In the genomic region with DNA sequence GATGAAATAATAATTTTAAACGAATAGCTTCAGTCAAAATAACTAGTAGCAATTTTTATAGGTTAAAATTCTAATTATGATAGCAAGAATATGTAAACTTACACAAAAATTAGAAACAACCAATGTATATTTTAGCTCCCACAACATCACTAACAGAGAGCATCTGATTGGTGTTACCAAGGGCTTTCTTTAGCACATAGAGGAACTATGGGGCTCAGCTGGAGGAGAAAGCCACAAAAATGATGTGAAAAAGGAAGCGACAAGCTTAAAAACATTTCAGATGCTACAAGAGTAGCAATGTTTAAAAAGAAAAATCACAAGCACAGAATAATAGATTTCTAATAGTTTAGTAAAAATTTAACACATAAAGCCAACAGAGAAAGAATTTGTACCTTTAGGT, we compare ENCODE assay signal across 1 cellular context.
TF ChIP-seq lines count a peak whose summit lies in the region.

No MANE protein-coding gene starts in this region.

TF ChIP-seq in GM12878, 131 proteins besides CTCF, POLR2A, EP300 and RAD21 (continued from another document):
- TF ChIP-seq ELK1 (IDR thresholded peaks at IDR 0.05; ENCODE audit: low read depth, low read length) (no peak), RUNX3 (IDR thresholded peaks at IDR 0.05; ENCODE audit: low read length) (peak; percentile 42), ZNF384 (IDR thresholded peaks at IDR 0.05; ENCODE audit: borderline replicate concordance, low read depth, low read length) (no peak)
